Comparison of ENCODE assay signal across 10 cellular contexts in genomic region chr5:43875741-43876140, GRCh38.
"Had no signal": no experiment of that assay in that cellular context is flagged by ENCODE, and none has a peak within 500 bp of the region (broad histone marks: within the 10 kb centered on the region; RNA-seq: fewer than 3 reads in every experiment).

No MANE protein-coding gene starts in this region.

- ATAC-seq: GM23338, HCT116, K562 had no signal

- H3K4me1 ChIP-seq: HAP-1 had no signal

- FAIRE-seq: H1, HTR-8/SVneo, K562 had no signal

- H3K4me3 ChIP-seq: GM23338, HAP-1, K562 had no signal

- H3K36me3 ChIP-seq: HAP-1 had no signal

- H2AFZ ChIP-seq: GM23338 had no signal

- H3K9me3 ChIP-seq: HAP-1 had no signal

- DNase-seq: H7, HFFc6, IMR-90, KG1 had no signal

- H3K4me2 ChIP-seq: GM23338 had no signal
